8 cellular contexts compared by ENCODE assay signal in genomic region chr17:19728114-19728495, GRCh38. TPM values are rescaled to one million over a fixed set of nuclear protein-coding genes. Genes with fewer than 3 reads are reported as not detected.
DNase-seq lines count a peak whose midpoint lies in the region; ATAC-seq, FAIRE-seq and TF ChIP-seq lines count a peak whose summit lies in the region.

No MANE protein-coding gene starts in this region.

- H2BK5ac ChIP-seq in H1 (ENCODE audit: low read depth, low read length) = no peak overlapping the region
- H2BK5ac ChIP-seq in mesendoderm (ENCODE audit: low read length) = no peak overlapping the region

- H3K14ac ChIP-seq in H1 (ENCODE audit: insufficient read length) = no peak overlapping the region

- no peak overlapping the region for H4K91ac ChIP-seq in H1 (replicated peaks; ENCODE audit: insufficient read length, low read length)

- H2BK120ac ChIP-seq in H1 (replicated peaks; ENCODE audit: low read depth, low read length) (no peak overlapping the region), mesendoderm (ENCODE audit: low read depth, low read length) (no peak overlapping the region)

- H4K5ac ChIP-seq in H1 (ENCODE audit: insufficient read length, low read depth, low read length) (no peak overlapping the region), mesendoderm (ENCODE audit: low read length) (no peak overlapping the region)

- H3K4me1 ChIP-seq in H1 (replicated peaks in 1 of 4; ENCODE audit: control insufficient read depth in 3 of 4, insufficient read depth in 4 of 4, low read length in 3 of 4) = no peaks in the 10 kb centered on the region
- H3K4me1 ChIP-seq in mucosa of stomach (ENCODE audit: control insufficient read depth, insufficient read depth, low read length) = peaks cover 36% of the 10 kb centered on the region
- H3K4me1 ChIP-seq in mesendoderm (ENCODE audit: control insufficient read depth, low read depth, low read length) = no peaks in the 10 kb centered on the region

- H3K9me3 ChIP-seq in H1 (ENCODE audit: insufficient read depth in 2 of 2, low read depth in 1 of 2, low read length in 1 of 2) = no peaks in the 10 kb centered on the region
- H3K9me3 ChIP-seq in mucosa of stomach (ENCODE audit: control insufficient read depth, low read length) = no peaks in the 10 kb centered on the region

- POLR2A ChIA-PET in H1 (lab: Charles Lee; ENCODE audit: partially characterized antibody) = no interaction called here
- POLR2A ChIA-PET in activated CD4-positive, alpha-beta T cell treated with anti-CD3 and anti-CD28 coated beads for 36 hours (lab: Charles Lee) = no interaction called here

- H3K36me3 ChIP-seq in H1 (ENCODE audit: control insufficient read depth in 2 of 4, insufficient read depth in 4 of 4, low read length in 3 of 4) = no peaks in the 10 kb centered on the region
- no peaks in the 10 kb centered on the region for H3K36me3 ChIP-seq in mucosa of stomach (ENCODE audit: control insufficient read depth, insufficient read depth, low read length)
- H3K36me3 ChIP-seq in mesendoderm (ENCODE audit: control insufficient read depth, insufficient read depth, low read length) = no peaks in the 10 kb centered on the region

- no peak overlapping the region for H2BK12ac ChIP-seq in H1 (ENCODE audit: low read depth, low read length)

- no peak overlapping the region for H3K56ac ChIP-seq in H1 (replicated peaks; ENCODE audit: insufficient read length, low read depth, low read length)
- H3K56ac ChIP-seq in mesendoderm (ENCODE audit: low read length) = no peak overlapping the region

- H3K9me3 Mint-ChIP-seq in Calu3 (ENCODE audit: low read depth, unreplicated experiment) (no peaks in the 10 kb centered on the region), glutamatergic neuron (ENCODE audit: unreplicated experiment) (no peaks in the 10 kb centered on the region)
- no peaks in the 10 kb centered on the region for H3K9me3 Mint-ChIP-seq in activated CD4-positive, alpha-beta T cell treated with anti-CD3 and anti-CD28 coated beads for 36 hours (ENCODE audit: low read depth)

- H3K27me3 ChIP-seq in H1 (replicated peaks in 1 of 4; ENCODE audit: control insufficient read depth in 3 of 4, extremely low read depth in 1 of 4, insufficient read depth in 3 of 4, low read length in 3 of 4) (no peaks in the 10 kb centered on the region), mucosa of stomach (ENCODE audit: control insufficient read depth, insufficient read depth, low read length) (no peaks in the 10 kb centered on the region), mesendoderm (ENCODE audit: insufficient read depth, low read length, poor library complexity) (no peaks in the 10 kb centered on the region)

- H3K27ac Mint-ChIP-seq in Calu3 (ENCODE audit: unreplicated experiment) = no peak overlapping the region
- no peak overlapping the region for H3K27ac Mint-ChIP-seq in activated CD4-positive, alpha-beta T cell treated with anti-CD3 and anti-CD28 coated beads for 36 hours
- H3K27ac Mint-ChIP-seq in glutamatergic neuron (ENCODE audit: unreplicated experiment) = no peak overlapping the region

- H3K79me1 ChIP-seq in H1 (ENCODE audit: low read depth, low read length) = no peaks in the 10 kb centered on the region
- no peaks in the 10 kb centered on the region for H3K79me1 ChIP-seq in mesendoderm (ENCODE audit: low read length)

- H2AK5ac ChIP-seq in H1 (ENCODE audit: low read depth, low read length) (peak overlapping the region; percentile 53; the same call in 1 of the 2 replicates), mesendoderm (ENCODE audit: low read length) (no peak overlapping the region)

- H3K23ac ChIP-seq in H1 (ENCODE audit: insufficient read length) = no peak overlapping the region
- H3K23ac ChIP-seq in mesendoderm (ENCODE audit: low read length) = no peak overlapping the region

- no peak overlapping the region for H4K8ac ChIP-seq in H1 (ENCODE audit: extremely low read depth, insufficient read depth, low read length)
- no peak overlapping the region for H4K8ac ChIP-seq in mesendoderm (ENCODE audit: low read depth, low read length)

- no peak overlapping the region for H2AFZ ChIP-seq in H1 (ENCODE audit: low read length)

- TF ChIP-seq EP300 in H1 (IDR thresholded peaks at IDR 0.05; ENCODE audit: borderline replicate concordance in 1 of 2, low read depth in 2 of 2, low read length in 2 of 2) = no peak

- no peak overlapping the region for H3K4ac ChIP-seq in H1 (replicated peaks; ENCODE audit: insufficient read length, low read depth, low read length)
- H3K4ac ChIP-seq in mesendoderm (ENCODE audit: low read depth, low read length) = no peak overlapping the region

- no peak for FAIRE-seq in H1 (lab: Jason Lieb, UNC)

- H3K36me3 Mint-ChIP-seq in Calu3 (ENCODE audit: insufficient read depth, unreplicated experiment) (peaks cover 9% of the 10 kb centered on the region), glutamatergic neuron (ENCODE audit: unreplicated experiment) (peaks cover 7% of the 10 kb centered on the region)
- H3K36me3 Mint-ChIP-seq in activated CD4-positive, alpha-beta T cell treated with anti-CD3 and anti-CD28 coated beads for 36 hours (ENCODE audit: low read depth) = no peaks in the 10 kb centered on the region

- no peak overlapping the region for H2BK20ac ChIP-seq in H1 (ENCODE audit: low read length)

- H2BK15ac ChIP-seq in H1 (ENCODE audit: low read length) (no peak overlapping the region), mesendoderm (replicated peaks; ENCODE audit: low read depth) (no peak overlapping the region)

- peak; percentile 54 for DNase-seq in Calu3
- peak; percentile 48 to 91 for DNase-seq in NCI-H524 (lab: John Stamatoyannopoulos, UW)
- no peak for DNase-seq in H1 (ENCODE audit: low read depth in 1 of 2, low spot score in 2 of 2)
- DNase-seq in activated CD4-positive, alpha-beta T cell treated with anti-CD3 and anti-CD28 coated beads for 36 hours = no peak
- no peak for DNase-seq in glutamatergic neuron
- no peak for DNase-seq in mesendoderm
- no peak for DNase-seq in KBM-7

- WGBS in H1 (ENCODE audit: extremely low coverage in 1 of 2, insufficient coverage in 1 of 2, insufficient read length in 1 of 2, insufficient replicate concordance in 2 of 2, low coverage in 1 of 2, low lambda C conversion rate in 2 of 2, missing lambda C conversion rate in 1 of 2), 2 experiments = 81% methylated on average over 4 of the region's 7 CpGs; no CpG with 5 or more reads in 1 of the 2 experiments
- WGBS in mesendoderm (ENCODE audit: extremely low coverage, insufficient coverage, low lambda C conversion rate) = no CpG with 5 or more reads among the region's 7 CpGs

- H3K18ac ChIP-seq in H1 (ENCODE audit: extremely low read depth, low read length) (no peak overlapping the region), mesendoderm (ENCODE audit: low read length) (no peak overlapping the region)

- H3K27ac ChIP-seq in H1 (ENCODE audit: low read depth, low read length) (no peak overlapping the region), mesendoderm (ENCODE audit: low read depth, low read length) (no peak overlapping the region)

- CTCF ChIA-PET in Calu3 (lab: Charles Lee) (no interaction called here), H1 (lab: Charles Lee; ENCODE audit: partially characterized antibody) (interaction anchor here (0.6 to 2.5 kb wide), 17 partner anchors 9 to 328 kb away, joined by 3 to 13 read pairs (median 4); no protein-coding TSS in a partner anchor)
- CTCF ChIA-PET in activated CD4-positive, alpha-beta T cell treated with anti-CD3 and anti-CD28 coated beads for 36 hours (lab: Charles Lee) = interaction anchor here (1.0 to 1.9 kb wide), 3 partner anchors 17 to 38 kb away, joined by 3 to 10 read pairs (median 3); no protein-coding TSS in a partner anchor

- H3K4me2 ChIP-seq in H1 (ENCODE audit: insufficient read depth in 1 of 2, low read depth in 2 of 2, low read length in 2 of 2) (no peak overlapping the region), mesendoderm (ENCODE audit: low read length) (no peak overlapping the region)

- H3K4me3 Mint-ChIP-seq in Calu3 (ENCODE audit: low read depth, unreplicated experiment) (no peak overlapping the region), glutamatergic neuron (ENCODE audit: unreplicated experiment) (no peak overlapping the region)
- no peak overlapping the region for H3K4me3 Mint-ChIP-seq in activated CD4-positive, alpha-beta T cell treated with anti-CD3 and anti-CD28 coated beads for 36 hours

- TF ChIP-seq CTCF in Calu3 (IDR thresholded peaks at IDR 0.05; ENCODE audit: unreplicated experiment) = no peak
- TF ChIP-seq CTCF in H1 (IDR thresholded peaks at IDR 0.05; ENCODE audit: control extremely low read depth in 1 of 3, insufficient read depth in 1 of 3, low read depth in 1 of 3, low read length in 3 of 3) = no peak
- no peak for TF ChIP-seq CTCF in glutamatergic neuron (IDR thresholded peaks at IDR 0.05; ENCODE audit: partially characterized antibody, unreplicated experiment)

- H3K27me3 Mint-ChIP-seq in Calu3 (ENCODE audit: unreplicated experiment) (no peaks in the 10 kb centered on the region), glutamatergic neuron (ENCODE audit: unreplicated experiment) (no peaks in the 10 kb centered on the region)
- no peaks in the 10 kb centered on the region for H3K27me3 Mint-ChIP-seq in activated CD4-positive, alpha-beta T cell treated with anti-CD3 and anti-CD28 coated beads for 36 hours

- peaks cover 8% of the 10 kb centered on the region for H3K4me1 Mint-ChIP-seq in Calu3 (ENCODE audit: low read depth, unreplicated experiment)
- H3K4me1 Mint-ChIP-seq in activated CD4-positive, alpha-beta T cell treated with anti-CD3 and anti-CD28 coated beads for 36 hours = peaks cover 19% of the 10 kb centered on the region
- H3K4me1 Mint-ChIP-seq in glutamatergic neuron (ENCODE audit: low read depth, unreplicated experiment) = no peaks in the 10 kb centered on the region

- ATAC-seq in activated CD4-positive, alpha-beta T cell treated with anti-CD3 and anti-CD28 coated beads for 36 hours = no peak

- in situ Hi-C loops in KBM-7 (cut with MboI; ENCODE audit: low pct_unique_long_range_greater_than_20kb, low sequenced_read_pairs) = no loop called here

- H3K9ac ChIP-seq in H1 (replicated peaks in 1 of 4; ENCODE audit: extremely low read depth in 1 of 4, low read depth in 3 of 4, low read length in 3 of 4) = no peak overlapping the region
- H3K9ac ChIP-seq in mucosa of stomach (ENCODE audit: low read length) = peak overlapping the region; percentile 22
- H3K9ac ChIP-seq in mesendoderm (ENCODE audit: low read length) = no peak overlapping the region

- no peak for TF ChIP-seq POLR2A in H1 (IDR thresholded peaks at IDR 0.05; ENCODE audit: control extremely low read depth in 1 of 2, low read depth in 2 of 2, low read length in 2 of 2)

- no TSS peak for BruUV-seq in Calu3 (replicated peaks; lab: Mats Ljungman, UMichigan)

- no peak for TF ChIP-seq RAD21 in H1 (IDR thresholded peaks at IDR 0.05 in 1 of 2, conservative IDR thresholded peaks at IDR 0.05 in 1 of 2; ENCODE audit: low read depth in 2 of 2, low read length in 2 of 2)

- H3K79me2 ChIP-seq in H1 (ENCODE audit: control insufficient read depth in 1 of 2, insufficient read depth in 2 of 2, low read length in 2 of 2) = no peaks in the 10 kb centered on the region
- no peaks in the 10 kb centered on the region for H3K79me2 ChIP-seq in mesendoderm (ENCODE audit: control insufficient read depth, insufficient read depth, low read length)

- no peaks in the 10 kb centered on the region for H4K20me1 ChIP-seq in H1 (replicated peaks in 1 of 2; ENCODE audit: control insufficient read depth in 1 of 2, insufficient read depth in 2 of 2, low read length in 2 of 2)

- no peaks in the 10 kb centered on the region for H3K23me2 ChIP-seq in H1 (ENCODE audit: low read depth, low read length)

- H3K4me3 ChIP-seq in H1 (ENCODE audit: extremely low read depth in 1 of 4, insufficient read depth in 2 of 4, low read depth in 3 of 4, low read length in 4 of 4) = no peak overlapping the region
- no peak overlapping the region for H3K4me3 ChIP-seq in mucosa of stomach (ENCODE audit: low read length)
- H3K4me3 ChIP-seq in mesendoderm (ENCODE audit: low read length) = no peak overlapping the region

- intact Hi-C loops in Calu3 (cut with micrococcal nuclease; ENCODE audit: unreplicated experiment) = no loop called here
- intact Hi-C loops in activated CD4-positive, alpha-beta T cell treated with anti-CD3 and anti-CD28 coated beads for 36 hours (cut with DNase I, micrococcal nuclease) = no loop called here

RNA-seq across cellular contexts. Expression of gene SLC47A2, which starts 11.7 kb away (rescaled TPM):
- total RNA-seq in Calu3 (2022) (not detected in 2 replicates), glutamatergic neuron (ENCODE audit: unreplicated experiment) (not detected)
- total RNA-seq in H1 (2021; fragmentation: NEBNext Ultra II Directional; extraction: Animal tissue kit (Norgen Biotek cat#: 25700)) = not detected in 2 replicates
- polyA plus RNA-seq in H1 (2011; rRNA removed) = not detected in 2 replicates
- not detected for polyA plus RNA-seq in H1 (2011; cell fraction: cytosol; rRNA removed)
- not detected for polyA plus RNA-seq in H1 (2011; cell fraction: nucleus; rRNA removed)
- 0.07 to 0.09 TPM in 2 of 4 replicates, not detected in the others for polyA plus RNA-seq in H1 (2012, experiment 1 of 2)
- not detected for polyA plus RNA-seq in H1 (2012, experiment 2 of 2)
- not detected for polyA plus RNA-seq in H1 (2013, experiment 1 of 2)
- not detected for polyA plus RNA-seq in H1 (2013, experiment 2 of 2)
- not detected in 2 replicates for polyA minus RNA-seq in H1 (2011; rRNA and poly(A)+ RNA removed)
- not detected for polyA minus RNA-seq in H1 (2011; cell fraction: cytosol; rRNA and poly(A)+ RNA removed)
- not detected for polyA minus RNA-seq in H1 (2011; cell fraction: nucleus; rRNA and poly(A)+ RNA removed)
- total RNA-seq in activated CD4-positive, alpha-beta T cell treated with anti-CD3 and anti-CD28 coated beads for 36 hours = not detected
- not detected for polyA plus RNA-seq in mesendoderm (2013, experiment 1 of 2)
- 0.03 TPM for polyA plus RNA-seq in mesendoderm (2013, experiment 2 of 2)

RNA-seq across cellular contexts. Expression of gene ALDH3A1, which starts 20.0 kb away (rescaled TPM):
- total RNA-seq in Calu3 (2022) = 0.38 and 0.47 TPM in 2 replicates
- 0.37 and 0.46 TPM in 2 replicates for total RNA-seq in H1 (2021; fragmentation: NEBNext Ultra II Directional; extraction: Animal tissue kit (Norgen Biotek cat#: 25700))
- 0.75 and 1.4 TPM in 2 replicates for polyA plus RNA-seq in H1 (2011; rRNA removed)
- polyA plus RNA-seq in H1 (2011; cell fraction: cytosol; rRNA removed) = 0.43 TPM
- polyA plus RNA-seq in H1 (2011; cell fraction: nucleus; rRNA removed) = 1.1 TPM
- 0.23 to 0.94 TPM (median 0.48 TPM) in 4 replicates for polyA plus RNA-seq in H1 (2012, experiment 1 of 2)
- polyA plus RNA-seq in H1 (2012, experiment 2 of 2) = 0.30 TPM
- 0.30 TPM for polyA plus RNA-seq in H1 (2013, experiment 1 of 2)
- 0.09 TPM for polyA plus RNA-seq in H1 (2013, experiment 2 of 2)
- polyA minus RNA-seq in H1 (2011; rRNA and poly(A)+ RNA removed) = 0.69 and 0.83 TPM in 2 replicates
- not detected for polyA minus RNA-seq in H1 (2011; cell fraction: cytosol; rRNA and poly(A)+ RNA removed)
- polyA minus RNA-seq in H1 (2011; cell fraction: nucleus; rRNA and poly(A)+ RNA removed) = 1.3 TPM
- not detected for total RNA-seq in activated CD4-positive, alpha-beta T cell treated with anti-CD3 and anti-CD28 coated beads for 36 hours
- not detected for total RNA-seq in glutamatergic neuron (ENCODE audit: unreplicated experiment)
- 0.52 TPM for polyA plus RNA-seq in mesendoderm (2013, experiment 1 of 2)
- 0.55 TPM for polyA plus RNA-seq in mesendoderm (2013, experiment 2 of 2)

Comparison
In these comparisons a context has a peak if more than half of its experiments do, and no peak if none do; other contexts are left out.
1. DNase-seq: peak in Calu3 (single experiment) and NCI-H524 (2 of 2); none in H1 (0 of 2), activated CD4-positive, alpha-beta T cell treated with anti-CD3 and anti-CD28 coated beads for 36 hours (single experiment), glutamatergic neuron (single experiment), mesendoderm (single experiment) and KBM-7 (single experiment).